In the genomic region with DNA sequence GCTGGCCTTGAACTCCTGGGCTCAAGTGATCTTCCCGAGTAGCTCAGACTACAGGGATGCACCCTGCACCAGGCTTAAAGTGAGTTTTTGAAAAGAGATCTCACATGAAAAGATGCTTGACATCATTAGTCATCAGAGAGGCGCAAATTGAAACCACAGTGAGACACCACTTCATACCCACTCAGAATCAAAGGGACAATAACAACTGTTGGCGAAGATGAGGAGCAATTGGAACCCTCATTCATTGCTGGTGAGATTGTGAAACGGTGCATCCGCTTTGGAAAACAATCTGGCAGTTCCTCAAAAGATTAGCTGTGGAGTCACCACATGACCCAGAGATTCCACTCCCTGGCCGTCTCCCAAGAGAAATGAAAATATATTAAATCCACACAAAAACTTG, we compare ENCODE assay signal across 12 cellular contexts.
DNase-seq lines count a peak whose midpoint lies in the region; TF ChIP-seq lines count a peak whose summit lies in the region.
"Had no signal": no experiment of that assay in that cellular context is flagged by ENCODE, and none has a peak within 500 bp of the region (broad histone marks: within the 10 kb centered on the region; RNA-seq: fewer than 3 reads in every experiment).

No MANE protein-coding gene starts in this region.

- H4K20me1 ChIP-seq in OCI-LY7 (ENCODE audit: insufficient read depth, low read length), result no peaks in the 10 kb centered on the region

- no peaks in the 10 kb centered on the region for H3K9me2 ChIP-seq in OCI-LY7 (ENCODE audit: insufficient read depth, low read length)

- H3K9me3 ChIP-seq in A673 (ENCODE audit: low read depth, low read length, poor library complexity, severe bottlenecking) (no peaks in the 10 kb centered on the region), OCI-LY7 (ENCODE audit: low read length) (no peaks in the 10 kb centered on the region)

- POLR2A ChIA-PET in A673 (lab: Charles Lee; ENCODE audit: low non-redundant PET) (no interaction called here), OCI-LY7 (lab: Charles Lee) (interaction anchor here (1.2 kb wide), 1 partner anchor 15 kb away, joined by 3 read pairs; no protein-coding TSS in a partner anchor)

- H3K4me2 ChIP-seq in OCI-LY7 (ENCODE audit: low read length), result no peak overlapping the region

- no peak overlapping the region for H2AFZ ChIP-seq in OCI-LY7 (ENCODE audit: low read length)

- CTCF ChIA-PET in A673 (lab: Charles Lee) (interaction anchor here (0.6 kb wide), 1 partner anchor 88 kb away, joined by 3 read pairs; no protein-coding TSS in a partner anchor), OCI-LY7 (lab: Charles Lee; ENCODE audit: unreplicated experiment) (no interaction called here)

- BruUV-seq in A673 (replicated peaks; lab: Mats Ljungman, UMichigan) (no TSS peak), OCI-LY7 (replicated peaks; lab: Mats Ljungman, UMichigan) (no TSS peak)

- no peaks in the 10 kb centered on the region for H3K27me3 ChIP-seq in A673 (replicated peaks; ENCODE audit: insufficient read depth, low read depth, low read length, poor library complexity)

- H3K36me3 ChIP-seq in A673 (ENCODE audit: insufficient read depth, low read length, poor library complexity, severe bottlenecking), result no peaks in the 10 kb centered on the region
- no peaks in the 10 kb centered on the region for H3K36me3 ChIP-seq in OCI-LY7 (ENCODE audit: insufficient read depth, low read length)

- peak; percentile 83 for DNase-seq in A673 (ENCODE audit: low spot score)
- DNase-seq in GM03348 (ENCODE audit: low spot score), result peak; percentile 49
- peak; percentile 83 for DNase-seq in RPMI7951 (ENCODE audit: low read depth)
- peak; percentile 71 for DNase-seq in glomerular visceral epithelial cell (ENCODE audit: extremely low spot score)
- no peak for DNase-seq in OCI-LY7 (ENCODE audit: low spot score)
- DNase-seq in NCI-H1930 (lab: John Stamatoyannopoulos, UW), result no peak
- DNase-seq in SHP77 (lab: John Stamatoyannopoulos, UW), result no peak
- DNase-seq in OCI-M2 (lab: John Stamatoyannopoulos, UW; ENCODE audit: unreplicated experiment), result no peak
- DNase-seq: COR-L47; NCI-H526 treated with DMSO at 0.1 percent for 48 hours; stimulated activated naive CD4-positive, alpha-beta T cell had no signal

- H3K4me3 ChIP-seq in A673 (ENCODE audit: low read depth, low read length, poor library complexity, severe bottlenecking) (no peak overlapping the region), OCI-LY7 (ENCODE audit: low read depth, low read length, poor library complexity, severe bottlenecking) (no peak overlapping the region)
- H3K4me3 ChIP-seq: lung had no signal

- no peak for TF ChIP-seq CTCF in A673 (conservative IDR thresholded peaks at IDR 0.05; ENCODE audit: low read depth, low read length)
- TF ChIP-seq CTCF in OCI-LY7 (conservative IDR thresholded peaks at IDR 0.05; ENCODE audit: low read length), result no peak

- H3K79me2 ChIP-seq in OCI-LY7 (ENCODE audit: insufficient read depth, low read depth, low read length), result no peaks in the 10 kb centered on the region

- intact Hi-C loops in A673 (cut with micrococcal nuclease; ENCODE audit: unreplicated experiment) (no loop called here), OCI-LY7 (cut with micrococcal nuclease; ENCODE audit: unreplicated experiment) (loop anchor here (10.0 kb wide), 1 partner anchor 319 kb away; no protein-coding TSS in a partner anchor)

- H3K4me1 ChIP-seq in A673 (ENCODE audit: insufficient read depth, low read length, poor library complexity, severe bottlenecking), result peaks cover 24% of the 10 kb centered on the region
- H3K4me1 ChIP-seq in OCI-LY7 (ENCODE audit: insufficient read depth, low read length, poor library complexity, severe bottlenecking), result peaks cover 13% of the 10 kb centered on the region

- peak overlapping the region; percentile 4 for H3K27ac ChIP-seq in A673 (ENCODE audit: low read depth, low read length, poor library complexity, severe bottlenecking)
- no peak overlapping the region for H3K27ac ChIP-seq in OCI-LY7 (ENCODE audit: low read depth, low read length, poor library complexity, severe bottlenecking)

Comparison
In these comparisons a context has a peak if more than half of its experiments do, and no peak if none do; other contexts are left out.
1. DNase-seq: peak in A673 (single experiment), GM03348 (single experiment), RPMI7951 (single experiment) and glomerular visceral epithelial cell (single experiment); none in OCI-LY7 (single experiment), NCI-H1930 (0 of 2), SHP77 (0 of 2) and OCI-M2 (single experiment).